In the genomic region with DNA sequence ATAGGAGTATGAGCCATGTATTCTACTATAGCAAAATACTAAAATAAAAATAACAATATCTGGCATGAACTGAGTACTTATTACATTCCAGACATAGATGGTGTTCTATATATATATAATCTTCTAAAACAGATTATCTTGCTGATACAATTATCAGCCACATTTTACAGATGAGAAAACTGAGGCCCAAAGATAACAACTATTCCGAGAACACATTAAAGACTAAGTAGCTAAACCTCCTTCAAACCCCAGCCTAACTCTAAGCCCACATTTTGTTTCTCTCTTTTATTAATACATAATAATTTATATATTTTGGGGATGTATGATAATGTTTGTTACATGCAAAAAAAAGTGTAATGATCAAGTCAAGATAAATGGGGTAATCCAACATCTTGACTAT, we compare ENCODE assay signal across 33 cellular contexts.
"Had no signal": no experiment of that assay in that cellular context is flagged by ENCODE, and none has a peak within 500 bp of the region (broad histone marks: within the 10 kb centered on the region; RNA-seq: fewer than 3 reads in every experiment).

No MANE protein-coding gene starts in this region.

- DNase-seq: activated effector memory CD4-positive, alpha-beta T cell treated with anti-CD3 and anti-CD28 coated beads, Interleukin-2, amount 50 U/mL, for 16 hours; activated effector memory CD4-positive, alpha-beta T cell treated with Interleukin-2 at 50 U/mL for 16 hours; activated gamma-delta T cell; activated gamma-delta T cell treated with Interleukin-2 at 50 U/mL for 16 hours; activated naive CD4-positive, alpha-beta T cell; activated naive CD4-positive, alpha-beta T cell treated with anti-CD3 and anti-CD28 coated beads for 36 hours; activated naive CD4-positive, alpha-beta T cell treated with anti-CD3 and anti-CD28 coated beads, Interleukin-2, amount 10 ng/mL, durations not matched to agents 7 days and 5 days; activated naive CD4-positive, alpha-beta T cell treated with anti-CD3 and anti-CD28 coated beads, Interleukin-2, amount 50 U/mL, for 16 hours; activated naive CD4-positive, alpha-beta T cell treated with Interleukin-2 at 50 U/mL for 16 hours; activated naive CD8-positive, alpha-beta T cell treated with anti-CD3 and anti-CD28 coated beads for 36 hours; activated naive CD8-positive, alpha-beta T cell treated with anti-CD3 and anti-CD28 coated beads, Interleukin-2, amount 10 ng/mL, durations not matched to agents 7 days and 5 days; activated naive CD8-positive, alpha-beta T cell treated with anti-CD3 and anti-CD28 coated beads, Interleukin-2, amount 50 U/mL, for 24 hours; activated T-cell treated with anti-CD3 and anti-CD28 coated beads, Interleukin-2, amount 50 U/mL, for 24 hours; activated T-cell treated with anti-CD3 and anti-CD28 coated beads, Interleukin-2, amount 50 U/mL, for 4 hours; activated T-cell treated with anti-CD3 and anti-CD28 coated beads, Interleukin-2, amount 50 U/mL, for 48 hours; activated T-cell treated with anti-CD3 and anti-CD28 coated beads, Interleukin-2, amount 50 U/mL, for 72 hours; adrenal gland; amniotic stem cell; amygdala; anterior cingulate cortex; aorta; body of pancreas; brain microvascular endothelial cell; caudate nucleus; central memory CD4-positive, alpha-beta T cell; cerebellar nuclear complex had no signal

- H3K9me3 ChIP-seq: body of pancreas had no signal

- H3K27me3 ChIP-seq: adrenal gland, ascending aorta, body of pancreas, brain microvascular endothelial cell, breast epithelium, cardiac muscle cell had no signal

- H3K4me1 ChIP-seq: adrenal gland, ascending aorta, body of pancreas, breast epithelium had no signal

- ATAC-seq: activated naive CD4-positive, alpha-beta T cell treated with anti-CD3 and anti-CD28 coated beads, Interleukin-2, amount 50 U/mL, for 72 hours; activated naive CD8-positive, alpha-beta T cell treated with anti-CD3 and anti-CD28 coated beads, Interleukin-2, amount 50 U/mL, for 24 hours; activated T-cell treated with anti-CD3 and anti-CD28 coated beads, Interleukin-2, amount 50 U/mL, for 4 hours; activated T-cell treated with anti-CD3 and anti-CD28 coated beads, Interleukin-2, amount 50 U/mL, for 72 hours; activated T-helper 17 cell treated with anti-CD3 and anti-CD28 coated beads, Interleukin-2, amount 50 U/mL, for 72 hours; body of pancreas had no signal

- H3K27ac ChIP-seq: adrenal gland, ascending aorta, body of pancreas, brain microvascular endothelial cell, breast epithelium, cardiac muscle cell had no signal

- FAIRE-seq: astrocyte, bronchial epithelial cell had no signal

- H3K4me3 ChIP-seq: adrenal gland, ascending aorta, body of pancreas, breast epithelium, cardiac muscle cell had no signal

- H3K36me3 ChIP-seq: adrenal gland, ascending aorta, brain microvascular endothelial cell, breast epithelium, cardiac muscle cell had no signal
